ENCODE assay signal across 18 cellular contexts in the genomic region with DNA sequence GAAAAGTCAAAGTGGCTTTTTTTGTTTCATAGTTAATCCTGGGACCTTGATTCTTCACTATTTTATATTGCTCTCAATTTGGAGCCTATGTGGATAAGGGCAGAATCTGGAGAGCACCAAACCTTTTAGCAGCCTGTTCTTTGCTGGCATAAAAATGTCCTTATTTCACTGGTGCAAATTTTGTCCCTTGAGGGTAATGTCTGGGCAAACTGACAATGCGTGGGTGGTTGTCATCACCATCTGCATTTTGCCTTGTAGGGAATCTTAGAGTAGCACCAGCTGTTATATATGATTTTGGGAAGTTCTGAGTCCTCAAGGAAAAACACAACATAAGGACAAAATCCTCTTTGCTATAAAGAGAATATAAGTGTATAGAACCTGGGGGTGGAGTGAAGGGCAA.
DNase-seq lines count a peak whose midpoint lies in the region; ATAC-seq, FAIRE-seq and TF ChIP-seq lines count a peak whose summit lies in the region.
"Had no signal": no experiment of that assay in that cellular context is flagged by ENCODE, and none has a peak within 500 bp of the region (broad histone marks: within the 10 kb centered on the region; RNA-seq: fewer than 3 reads in every experiment).

No MANE protein-coding gene starts in this region.

- H3K36me3 ChIP-seq in left ventricle myocardium inferior (no peaks in the 10 kb centered on the region), tibial artery (no peaks in the 10 kb centered on the region), kidney (ENCODE audit: control insufficient read depth in 1 of 2, insufficient read depth in 2 of 2, low read length in 2 of 2) (no peaks in the 10 kb centered on the region)
- H3K36me3 ChIP-seq: HAP-1, SJCRH30 had no signal

- H3K27me3 ChIP-seq in left ventricle myocardium inferior (ENCODE audit: low read depth) (no peaks in the 10 kb centered on the region), tibial artery (no peaks in the 10 kb centered on the region)
- H3K27me3 ChIP-seq: SJCRH30 had no signal

- TF ChIP-seq CTCF in left ventricle myocardium inferior (IDR thresholded peaks at IDR 0.05; ENCODE audit: borderline replicate concordance) (no peak), fibroblast of pulmonary artery (IDR thresholded peaks at IDR 0.05; ENCODE audit: low read length, missing control alignments) (no peak), tibial artery (IDR thresholded peaks at IDR 0.05) (no peak), kidney (IDR thresholded peaks at IDR 0.05; ENCODE audit: borderline replicate concordance, extremely low read depth, insufficient read depth) (no peak)

- ATAC-seq in GM21825 (IDR thresholded peaks at IDR 0.05; ENCODE audit: unreplicated experiment) = no peak

- DNase-seq in left ventricle myocardium inferior (peak; percentile 16), cardiac septum (ENCODE audit: low spot score) (no peak), fibroblast of pulmonary artery (ENCODE audit: low read depth) (peak; percentile 62), middle frontal gyrus (ENCODE audit: extremely low spot score, low spot score) (peak; percentile 56), tibial artery (peak; percentile 26 to 79), SKM-1 treated with dmso at 0.1 percent for 144 hours (lab: John Stamatoyannopoulos, UW; ENCODE audit: unreplicated experiment) (no peak), kidney (no peak)
- DNase-seq: DMS79, IMR-90, NCI-H1105, NCI-H146, NCI-H2029, NCI-H2227 treated with DMSO at 0.1 percent for 48 hours, NCI-H510A, SJCRH30 had no signal

- H3K27ac ChIP-seq in left ventricle myocardium inferior (replicated peaks) (no peak overlapping the region), tibial artery (peak overlapping the region; percentile 55 to 62), kidney (ENCODE audit: low read depth in 2 of 2, low read length in 2 of 2) (no peak overlapping the region)
- H3K27ac ChIP-seq: KMS-11, SJCRH30 had no signal

- no peak overlapping the region for H3K9ac ChIP-seq in kidney (ENCODE audit: low read length in 2 of 2)
- H3K9ac ChIP-seq: KMS-11 had no signal

- H3K4me1 ChIP-seq in left ventricle myocardium inferior = no peaks in the 10 kb centered on the region
- H3K4me1 ChIP-seq in tibial artery = peaks cover 0 to 38% (median 9%) of the 10 kb centered on the region in 4 donors
- no peaks in the 10 kb centered on the region for H3K4me1 ChIP-seq in kidney (ENCODE audit: control insufficient read depth in 1 of 2, insufficient read depth in 1 of 2, low read depth in 1 of 2, low read length in 2 of 2)
- H3K4me1 ChIP-seq: HAP-1, SJCRH30 had no signal

- intact Hi-C loops in left ventricle myocardium inferior (cut with micrococcal nuclease) (no loop called here), cardiac septum (cut with DNase I) (no loop called here), tibial artery (cut with DNase I; ENCODE audit: low total_unique reads) (no loop called here), kidney (cut with DNase I) (no loop called here)

- H3K9me3 ChIP-seq in left ventricle myocardium inferior (replicated peaks) = peaks cover 22% of the 10 kb centered on the region
- peaks cover 0 to 10% (median 0%) of the 10 kb centered on the region in 3 donors for H3K9me3 ChIP-seq in tibial artery
- H3K9me3 ChIP-seq in kidney (ENCODE audit: control insufficient read depth in 1 of 2, low read length in 2 of 2) = peaks cover 0 to 6% of the 10 kb centered on the region in 2 donors
- H3K9me3 ChIP-seq: HAP-1, SJCRH30 had no signal

- FAIRE-seq in kidney (lab: Jason Lieb, UNC) = no peak

- H3K4me3 ChIP-seq in left ventricle myocardium inferior (no peak overlapping the region), fibroblast of pulmonary artery (replicated peaks; ENCODE audit: low read depth, low read length) (no peak overlapping the region), tibial artery (no peak overlapping the region), kidney (ENCODE audit: low read length in 2 of 2) (no peak overlapping the region)
- H3K4me3 ChIP-seq: HAP-1, SJCRH30 had no signal

Comparison
In these comparisons a context has a peak if more than half of its experiments do, and no peak if none do; other contexts are left out.
1. DNase-seq: peak in left ventricle myocardium inferior (single experiment), fibroblast of pulmonary artery (single experiment), middle frontal gyrus (single experiment) and tibial artery (2 of 2); none in cardiac septum (single experiment), SKM-1 treated with dmso at 0.1 percent for 144 hours (single experiment) and kidney (single experiment).
2. H3K27ac ChIP-seq: peak in tibial artery (2 of 2); none in left ventricle myocardium inferior (single experiment) and kidney (0 of 2).